1 cellular context compared by ENCODE assay signal in the genomic region with DNA sequence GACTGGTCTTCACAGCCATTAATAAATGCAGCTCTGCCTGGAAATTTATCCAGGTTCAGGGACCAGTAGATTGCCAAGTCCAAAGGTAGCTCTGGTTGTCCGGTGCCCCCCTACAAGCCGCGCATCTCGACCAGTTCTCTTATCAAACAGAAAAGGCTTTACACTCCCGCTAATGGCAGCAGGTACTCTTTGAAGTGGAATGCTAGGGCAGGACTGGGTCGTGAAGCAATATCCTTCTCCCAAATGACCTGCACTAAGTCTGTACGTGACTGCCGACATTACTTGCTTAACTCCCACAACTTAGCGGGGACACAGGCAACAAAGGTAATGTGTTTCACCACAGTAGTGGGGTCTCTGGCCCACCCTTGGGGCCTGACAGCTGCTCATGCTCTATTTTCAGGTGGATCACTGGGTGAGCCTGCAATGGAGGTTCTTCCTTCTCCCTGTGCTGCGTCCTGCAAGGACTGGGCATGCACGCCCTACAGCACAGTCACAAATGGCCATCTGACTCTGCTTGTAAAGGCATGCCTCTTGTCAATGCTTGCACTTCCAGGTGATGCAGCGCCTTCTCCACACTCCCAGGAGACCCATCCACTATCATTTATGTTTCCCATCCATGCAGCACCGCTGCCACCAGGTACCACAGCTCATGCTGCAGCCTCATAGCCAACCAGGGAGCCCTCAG.
TF ChIP-seq lines count a peak whose summit lies in the region.

No MANE protein-coding gene starts in this region.

TF ChIP-seq in HepG2, 621 proteins besides CTCF, POLR2A, EP300 and RAD21 (continued from another document and continues in another):
- TF ChIP-seq, protein P1, sequence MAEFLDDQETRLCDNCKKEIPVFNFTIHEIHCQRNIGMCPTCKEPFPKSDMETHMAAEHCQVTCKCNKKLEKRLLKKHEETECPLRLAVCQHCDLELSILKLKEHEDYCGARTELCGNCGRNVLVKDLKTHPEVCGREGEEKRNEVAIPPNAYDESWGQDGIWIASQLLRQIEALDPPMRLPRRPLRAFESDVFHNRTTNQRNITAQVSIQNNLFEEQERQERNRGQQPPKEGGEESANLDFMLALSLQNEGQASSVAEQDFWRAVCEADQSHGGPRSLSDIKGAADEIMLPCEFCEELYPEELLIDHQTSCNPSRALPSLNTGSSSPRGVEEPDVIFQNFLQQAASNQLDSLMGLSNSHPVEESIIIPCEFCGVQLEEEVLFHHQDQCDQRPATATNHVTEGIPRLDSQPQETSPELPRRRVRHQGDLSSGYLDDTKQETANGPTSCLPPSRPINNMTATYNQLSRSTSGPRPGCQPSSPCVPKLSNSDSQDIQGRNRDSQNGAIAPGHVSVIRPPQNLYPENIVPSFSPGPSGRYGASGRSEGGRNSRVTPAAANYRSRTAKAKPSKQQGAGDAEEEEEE (CRISPR knock-in tag; IDR thresholded peaks at IDR 0.05; ENCODE audit: borderline replicate concordance), result no peak
- TF ChIP-seq MED8 (CRISPR knock-in tag; IDR thresholded peaks at IDR 0.05; ENCODE audit: insufficient replicate concordance), result no peak
- TF ChIP-seq ZNF501 (CRISPR knock-in tag; IDR thresholded peaks at IDR 0.05), result 0 out of 2 replicates have a peak, but pooled peaks have one; percentile 20
- TF ChIP-seq, protein P2, sequence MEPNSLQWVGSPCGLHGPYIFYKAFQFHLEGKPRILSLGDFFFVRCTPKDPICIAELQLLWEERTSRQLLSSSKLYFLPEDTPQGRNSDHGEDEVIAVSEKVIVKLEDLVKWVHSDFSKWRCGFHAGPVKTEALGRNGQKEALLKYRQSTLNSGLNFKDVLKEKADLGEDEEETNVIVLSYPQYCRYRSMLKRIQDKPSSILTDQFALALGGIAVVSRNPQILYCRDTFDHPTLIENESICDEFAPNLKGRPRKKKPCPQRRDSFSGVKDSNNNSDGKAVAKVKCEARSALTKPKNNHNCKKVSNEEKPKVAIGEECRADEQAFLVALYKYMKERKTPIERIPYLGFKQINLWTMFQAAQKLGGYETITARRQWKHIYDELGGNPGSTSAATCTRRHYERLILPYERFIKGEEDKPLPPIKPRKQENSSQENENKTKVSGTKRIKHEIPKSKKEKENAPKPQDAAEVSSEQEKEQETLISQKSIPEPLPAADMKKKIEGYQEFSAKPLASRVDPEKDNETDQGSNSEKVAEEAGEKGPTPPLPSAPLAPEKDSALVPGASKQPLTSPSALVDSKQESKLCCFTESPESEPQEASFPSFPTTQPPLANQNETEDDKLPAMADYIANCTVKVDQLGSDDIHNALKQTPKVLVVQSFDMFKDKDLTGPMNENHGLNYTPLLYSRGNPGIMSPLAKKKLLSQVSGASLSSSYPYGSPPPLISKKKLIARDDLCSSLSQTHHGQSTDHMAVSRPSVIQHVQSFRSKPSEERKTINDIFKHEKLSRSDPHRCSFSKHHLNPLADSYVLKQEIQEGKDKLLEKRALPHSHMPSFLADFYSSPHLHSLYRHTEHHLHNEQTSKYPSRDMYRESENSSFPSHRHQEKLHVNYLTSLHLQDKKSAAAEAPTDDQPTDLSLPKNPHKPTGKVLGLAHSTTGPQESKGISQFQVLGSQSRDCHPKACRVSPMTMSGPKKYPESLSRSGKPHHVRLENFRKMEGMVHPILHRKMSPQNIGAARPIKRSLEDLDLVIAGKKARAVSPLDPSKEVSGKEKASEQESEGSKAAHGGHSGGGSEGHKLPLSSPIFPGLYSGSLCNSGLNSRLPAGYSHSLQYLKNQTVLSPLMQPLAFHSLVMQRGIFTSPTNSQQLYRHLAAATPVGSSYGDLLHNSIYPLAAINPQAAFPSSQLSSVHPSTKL (CRISPR knock-in tag; IDR thresholded peaks at IDR 0.05), result peak; percentile 32; the same call in 1 of the 2 replicates
- TF ChIP-seq, protein P3, sequence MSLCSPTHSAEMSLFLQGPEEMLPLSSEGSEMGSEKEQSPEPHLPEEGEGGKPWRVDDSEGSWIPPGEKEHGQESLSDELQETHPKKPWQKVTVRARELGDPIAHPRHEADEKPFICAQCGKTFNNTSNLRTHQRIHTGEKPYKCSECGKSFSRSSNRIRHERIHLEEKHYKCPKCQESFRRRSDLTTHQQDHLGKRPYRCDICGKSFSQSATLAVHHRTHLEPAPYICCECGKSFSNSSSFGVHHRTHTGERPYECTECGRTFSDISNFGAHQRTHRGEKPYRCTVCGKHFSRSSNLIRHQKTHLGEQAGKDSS (CRISPR knock-in tag; IDR thresholded peaks at IDR 0.05; ENCODE audit: borderline replicate concordance, low read depth), result no peak
- TF ChIP-seq PAF1 (CRISPR knock-in tag; IDR thresholded peaks at IDR 0.05), result no peak
- no peak for TF ChIP-seq ZNF567 (CRISPR knock-in tag; IDR thresholded peaks at IDR 0.05; ENCODE audit: borderline replicate concordance)
- 0 out of 2 replicates have a peak, but pooled peaks have one; percentile 19 for TF ChIP-seq HMG20A (CRISPR knock-in tag; IDR thresholded peaks at IDR 0.05; ENCODE audit: borderline replicate concordance)
- no peak for TF ChIP-seq YEATS2 (CRISPR knock-in tag; IDR thresholded peaks at IDR 0.05; ENCODE audit: borderline replicate concordance)
- no peak for TF ChIP-seq ZNF7 (CRISPR knock-in tag; IDR thresholded peaks at IDR 0.05)
- TF ChIP-seq SP2 (CRISPR knock-in tag; IDR thresholded peaks at IDR 0.05), result 0 out of 2 replicates have a peak, but pooled peaks have one; percentile 20
- TF ChIP-seq ZNF746 (CRISPR knock-in tag; IDR thresholded peaks at IDR 0.05), result no peak
- TF ChIP-seq TBX2 (CRISPR knock-in tag; IDR thresholded peaks at IDR 0.05; ENCODE audit: borderline replicate concordance), result no peak
- no peak for TF ChIP-seq ZNF264 (CRISPR knock-in tag; IDR thresholded peaks at IDR 0.05)
- TF ChIP-seq, protein P4, sequence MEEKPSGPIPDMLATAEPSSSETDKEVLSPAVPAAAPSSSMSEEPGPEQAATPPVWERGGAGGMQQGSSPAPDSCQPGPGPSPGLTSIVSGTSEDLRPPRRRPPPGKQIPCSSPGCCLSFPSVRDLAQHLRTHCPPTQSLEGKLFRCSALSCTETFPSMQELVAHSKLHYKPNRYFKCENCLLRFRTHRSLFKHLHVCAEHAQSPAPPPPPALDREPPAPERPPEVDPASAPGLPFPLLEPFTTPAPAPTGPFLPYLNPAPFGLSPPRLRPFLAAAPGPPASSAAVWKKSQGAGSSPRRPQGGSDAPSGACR (CRISPR knock-in tag; IDR thresholded peaks at IDR 0.05), result no peak
- TF ChIP-seq RFX3 (CRISPR knock-in tag; IDR thresholded peaks at IDR 0.05), result no peak
- no peak for TF ChIP-seq ZNF251 (CRISPR knock-in tag; IDR thresholded peaks at IDR 0.05)
- peak; percentile 36 for TF ChIP-seq PAXIP1 (CRISPR knock-in tag; conservative IDR thresholded peaks at IDR 0.05)
- TF ChIP-seq ZMYM3 (CRISPR knock-in tag; IDR thresholded peaks at IDR 0.05), result no peak
- no peak for TF ChIP-seq MIER3 (CRISPR knock-in tag; IDR thresholded peaks at IDR 0.05; ENCODE audit: borderline replicate concordance)
- TF ChIP-seq ETV5 (CRISPR knock-in tag; IDR thresholded peaks at IDR 0.05; ENCODE audit: borderline replicate concordance), result no peak
- no peak for TF ChIP-seq JARID2 (CRISPR knock-in tag; IDR thresholded peaks at IDR 0.05; ENCODE audit: insufficient replicate concordance)
- TF ChIP-seq, protein P5, sequence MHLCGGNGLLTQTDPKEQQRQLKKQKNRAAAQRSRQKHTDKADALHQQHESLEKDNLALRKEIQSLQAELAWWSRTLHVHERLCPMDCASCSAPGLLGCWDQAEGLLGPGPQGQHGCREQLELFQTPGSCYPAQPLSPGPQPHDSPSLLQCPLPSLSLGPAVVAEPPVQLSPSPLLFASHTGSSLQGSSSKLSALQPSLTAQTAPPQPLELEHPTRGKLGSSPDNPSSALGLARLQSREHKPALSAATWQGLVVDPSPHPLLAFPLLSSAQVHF (CRISPR knock-in tag; IDR thresholded peaks at IDR 0.05), result no peak
- peak; percentile 50; the same call in 1 of the 2 replicates for TF ChIP-seq CEBPB (IDR thresholded peaks at IDR 0.05; ENCODE audit: borderline replicate concordance, low read depth, low read length)
- TF ChIP-seq, protein P6, sequence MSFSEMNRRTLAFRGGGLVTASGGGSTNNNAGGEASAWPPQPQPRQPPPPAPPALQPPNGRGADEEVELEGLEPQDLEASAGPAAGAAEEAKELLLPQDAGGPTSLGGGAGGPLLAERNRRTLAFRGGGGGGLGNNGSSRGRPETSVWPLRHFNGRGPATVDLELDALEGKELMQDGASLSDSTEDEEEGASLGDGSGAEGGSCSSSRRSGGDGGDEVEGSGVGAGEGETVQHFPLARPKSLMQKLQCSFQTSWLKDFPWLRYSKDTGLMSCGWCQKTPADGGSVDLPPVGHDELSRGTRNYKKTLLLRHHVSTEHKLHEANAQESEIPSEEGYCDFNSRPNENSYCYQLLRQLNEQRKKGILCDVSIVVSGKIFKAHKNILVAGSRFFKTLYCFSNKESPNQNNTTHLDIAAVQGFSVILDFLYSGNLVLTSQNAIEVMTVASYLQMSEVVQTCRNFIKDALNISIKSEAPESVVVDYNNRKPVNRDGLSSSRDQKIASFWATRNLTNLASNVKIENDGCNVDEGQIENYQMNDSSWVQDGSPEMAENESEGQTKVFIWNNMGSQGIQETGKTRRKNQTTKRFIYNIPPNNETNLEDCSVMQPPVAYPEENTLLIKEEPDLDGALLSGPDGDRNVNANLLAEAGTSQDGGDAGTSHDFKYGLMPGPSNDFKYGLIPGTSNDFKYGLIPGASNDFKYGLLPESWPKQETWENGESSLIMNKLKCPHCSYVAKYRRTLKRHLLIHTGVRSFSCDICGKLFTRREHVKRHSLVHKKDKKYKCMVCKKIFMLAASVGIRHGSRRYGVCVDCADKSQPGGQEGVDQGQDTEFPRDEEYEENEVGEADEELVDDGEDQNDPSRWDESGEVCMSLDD (CRISPR knock-in tag; IDR thresholded peaks at IDR 0.05; ENCODE audit: borderline replicate concordance), result no peak
- TF ChIP-seq SOX5 (CRISPR knock-in tag; IDR thresholded peaks at IDR 0.05; ENCODE audit: borderline replicate concordance), result peak; percentile 13; the same call in 1 of the 2 replicates
- no peak for TF ChIP-seq BCL3 (CRISPR knock-in tag; IDR thresholded peaks at IDR 0.05)
- TF ChIP-seq DNMT1 (CRISPR knock-in tag; IDR thresholded peaks at IDR 0.05), result no peak
- peak; percentile 74 for TF ChIP-seq TCF7 (IDR thresholded peaks at IDR 0.05; ENCODE audit: low read depth)
- no peak for TF ChIP-seq ZNF720 (CRISPR knock-in tag; IDR thresholded peaks at IDR 0.05)
- no peak for TF ChIP-seq RXRA (CRISPR knock-in tag; IDR thresholded peaks at IDR 0.05)
- TF ChIP-seq THYN1 (CRISPR knock-in tag; IDR thresholded peaks at IDR 0.05; ENCODE audit: borderline replicate concordance, low read depth), result no peak
- TF ChIP-seq ZNF557 (CRISPR knock-in tag; IDR thresholded peaks at IDR 0.05), result no peak
- TF ChIP-seq MXD1 (CRISPR knock-in tag; IDR thresholded peaks at IDR 0.05), result no peak
- no peak for TF ChIP-seq ZNF44 (CRISPR knock-in tag; IDR thresholded peaks at IDR 0.05)
- no peak for TF ChIP-seq NFE2L2 (IDR thresholded peaks at IDR 0.05; ENCODE audit: low read length)
- no peak for TF ChIP-seq ZNF558 (CRISPR knock-in tag; IDR thresholded peaks at IDR 0.05; ENCODE audit: borderline replicate concordance)
- TF ChIP-seq ARNTL (CRISPR knock-in tag; IDR thresholded peaks at IDR 0.05), result no peak
- TF ChIP-seq ISL2 (CRISPR knock-in tag; IDR thresholded peaks at IDR 0.05), result 0 out of 2 replicates have a peak, but pooled peaks have one; percentile 25
- no peak for TF ChIP-seq USF2 (IDR thresholded peaks at IDR 0.05; ENCODE audit: low read depth, low read length)
- TF ChIP-seq USF2 (CRISPR knock-in tag; IDR thresholded peaks at IDR 0.05; ENCODE audit: borderline replicate concordance), result no peak
- TF ChIP-seq SRSF9 (IDR thresholded peaks at IDR 0.05; ENCODE audit: borderline replicate concordance, insufficient read depth, low read depth, low read length, poor library complexity, severe bottlenecking), result no peak
